ENCODE assay signal across 1 cellular context in genomic region chr2:190574169-190574568, GRCh38.
TF ChIP-seq lines count a peak whose summit lies in the region.

No MANE protein-coding gene starts in this region.

TF ChIP-seq in HepG2, 621 proteins besides CTCF, POLR2A, EP300 and RAD21 (continued from another document):
- no peak for TF ChIP-seq ZNF296 (CRISPR knock-in tag; conservative IDR thresholded peaks at IDR 0.05)
TF ChIP-seq in HepG2: peak in this region for 1.
